9 cellular contexts compared by ENCODE assay signal in the genomic region with DNA sequence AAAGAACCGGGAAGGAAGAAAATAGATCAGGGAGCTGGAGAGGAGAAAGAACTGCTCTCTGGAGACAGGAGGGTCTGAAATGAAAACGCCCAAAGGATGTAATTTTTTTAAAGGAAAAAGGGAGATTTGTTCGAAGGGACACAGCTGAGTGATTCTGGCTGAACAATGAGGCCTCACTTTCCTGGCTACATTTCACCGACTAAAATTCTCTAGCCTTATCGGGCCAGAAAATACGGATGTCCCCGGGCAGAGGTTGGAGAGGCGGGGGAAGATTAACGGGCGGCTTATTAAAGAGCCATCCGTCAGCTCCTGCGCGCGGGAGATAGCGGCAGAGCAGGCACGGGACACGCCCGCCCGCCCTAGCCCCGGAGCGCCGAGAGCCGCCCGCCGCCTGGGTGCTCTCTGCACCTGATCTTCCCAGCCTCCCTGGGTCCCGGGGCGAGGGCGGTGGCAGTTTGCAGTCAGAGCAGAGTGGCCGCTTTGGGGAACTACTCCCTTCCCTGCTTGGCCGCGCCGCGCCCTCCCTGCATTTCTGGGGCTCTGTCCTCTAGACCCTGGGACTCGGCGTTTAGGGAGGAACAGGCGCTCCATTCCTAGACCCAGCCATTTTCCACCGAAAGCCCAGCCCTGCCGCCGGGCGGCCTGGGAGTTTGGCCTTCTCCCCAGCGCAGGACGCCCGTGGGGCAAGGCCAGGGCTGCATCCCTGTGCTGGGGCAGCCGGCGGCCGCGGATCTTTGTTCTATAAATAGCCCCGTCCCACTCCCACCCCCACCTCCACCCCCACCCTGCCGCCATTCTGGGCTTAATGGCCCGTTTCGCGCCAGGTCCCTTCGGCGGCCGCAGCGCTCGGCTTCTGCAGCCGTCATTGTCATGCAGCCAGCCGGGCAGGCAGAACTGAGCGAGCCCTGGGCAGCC. TPM values are rescaled to one million over a fixed set of nuclear protein-coding genes. Genes with fewer than 3 reads are reported as not detected.
DNase-seq lines count a peak whose midpoint lies in the region; ATAC-seq and TF ChIP-seq lines count a peak whose summit lies in the region.
"Had no signal": no experiment of that assay in that cellular context is flagged by ENCODE, and none has a peak within 500 bp of the region (broad histone marks: within the 10 kb centered on the region; RNA-seq: fewer than 3 reads in every experiment).

No MANE protein-coding gene starts in this region.

- TF ChIP-seq CTCF in cardiac muscle cell (IDR thresholded peaks at IDR 0.05; ENCODE audit: low read depth, low read length) (no peak), parathyroid adenoma (IDR thresholded peaks at IDR 0.05) (no peak)

- H3K27me3 ChIP-seq in CD8-positive, alpha-beta memory T cell (ENCODE audit: insufficient read depth, low read length, poor library complexity, severe bottlenecking): peaks cover 49% of the 10 kb centered on the region
- peaks cover 95% of the 10 kb centered on the region for H3K27me3 ChIP-seq in cardiac muscle cell
- no peaks in the 10 kb centered on the region for H3K27me3 ChIP-seq in parathyroid adenoma (ENCODE audit: control insufficient read depth, insufficient read depth, low read length)

- peaks cover 41 to 54% (median 49%) of the 10 kb centered on the region in 3 donors for H3K4me1 Mint-ChIP-seq in CD8-positive, alpha-beta memory T cell
- peaks cover 35% of the 10 kb centered on the region for H3K4me1 Mint-ChIP-seq in T-helper 17 cell

- ATAC-seq in T-helper 17 cell (no peak), GM21515 (IDR thresholded peaks at IDR 0.05; ENCODE audit: unreplicated experiment) (no peak), GM21447 (IDR thresholded peaks at IDR 0.05; ENCODE audit: unreplicated experiment) (no peak)

- no peaks in the 10 kb centered on the region for H3K9me3 ChIP-seq in CD8-positive, alpha-beta memory T cell (ENCODE audit: low read length)
- H3K9me3 ChIP-seq in T-helper 17 cell (ENCODE audit: control insufficient read depth, low read length, poor library complexity, severe bottlenecking): no peaks in the 10 kb centered on the region
- no peaks in the 10 kb centered on the region for H3K9me3 ChIP-seq in cardiac muscle cell (ENCODE audit: low read depth)
- H3K9me3 ChIP-seq in parathyroid adenoma (ENCODE audit: control insufficient read depth, low read length): no peaks in the 10 kb centered on the region

- peaks cover 6% of the 10 kb centered on the region for H3K79me2 ChIP-seq in parathyroid adenoma

- no peak for DNase-seq in CD8-positive, alpha-beta memory T cell
- DNase-seq in T-helper 17 cell: no peak
- no peak for DNase-seq in cardiac muscle cell (ENCODE audit: low read depth in 1 of 2, low spot score in 1 of 2)
- no peak for DNase-seq in superior temporal gyrus (ENCODE audit: extremely low spot score)
- DNase-seq in GM19238 (ENCODE audit: insufficient read length, low spot score): no peak

- no peak overlapping the region for H2AFZ ChIP-seq in parathyroid adenoma

- H3K27me3 Mint-ChIP-seq in CD8-positive, alpha-beta memory T cell: peaks cover 77 to 81% of the 10 kb centered on the region in 2 donors
- H3K27me3 Mint-ChIP-seq in T-helper 17 cell: peaks cover 91% of the 10 kb centered on the region

- H3K4me1 ChIP-seq in CD8-positive, alpha-beta memory T cell (ENCODE audit: insufficient read depth, low read length): peaks cover 50% of the 10 kb centered on the region
- H3K4me1 ChIP-seq in cardiac muscle cell (ENCODE audit: low read depth): no peaks in the 10 kb centered on the region
- peaks cover 5% of the 10 kb centered on the region for H3K4me1 ChIP-seq in parathyroid adenoma

- H3K36me3 ChIP-seq in CD8-positive, alpha-beta memory T cell (ENCODE audit: insufficient read depth, low read length): no peaks in the 10 kb centered on the region
- H3K36me3 ChIP-seq in cardiac muscle cell (no peaks in the 10 kb centered on the region), parathyroid adenoma (ENCODE audit: control insufficient read depth, insufficient read depth, low read length) (no peaks in the 10 kb centered on the region)

- POLR2A ChIA-PET in CD8-positive, alpha-beta memory T cell (lab: Charles Lee): no interaction called here

- H3K27ac Mint-ChIP-seq in CD8-positive, alpha-beta memory T cell: peak overlapping the region in 1 of 8 donors; percentile 68
- H3K27ac Mint-ChIP-seq in T-helper 17 cell: peak overlapping the region; percentile 80

- peak overlapping the region; percentile 81 for H3K4me2 ChIP-seq in parathyroid adenoma (ENCODE audit: low read length)

- H3K27ac ChIP-seq in CD8-positive, alpha-beta memory T cell (ENCODE audit: low read depth, low read length): no peak overlapping the region
- H3K27ac ChIP-seq in cardiac muscle cell (no peak overlapping the region), parathyroid adenoma (no peak overlapping the region)

- no peaks in the 10 kb centered on the region for H3K36me3 Mint-ChIP-seq in CD8-positive, alpha-beta memory T cell
- H3K36me3 Mint-ChIP-seq in T-helper 17 cell (ENCODE audit: low read depth): peaks cover 13% of the 10 kb centered on the region

- H3K9ac ChIP-seq in parathyroid adenoma: no peak overlapping the region

- peak overlapping the region; percentile 44 to 88 (median 81) for H3K4me3 Mint-ChIP-seq in CD8-positive, alpha-beta memory T cell
- H3K4me3 Mint-ChIP-seq in T-helper 17 cell: peak overlapping the region; percentile 84

- H3K4me3 ChIP-seq in CD8-positive, alpha-beta memory T cell (ENCODE audit: low read length): no peak overlapping the region
- H3K4me3 ChIP-seq in cardiac muscle cell: peak overlapping the region; percentile 11
- peak overlapping the region; percentile 91 for H3K4me3 ChIP-seq in parathyroid adenoma (ENCODE audit: low read depth, low read length)

- H3K9me3 Mint-ChIP-seq in CD8-positive, alpha-beta memory T cell: peaks cover 0 to 8% (median 0%) of the 10 kb centered on the region in 5 donors

- CTCF ChIA-PET in CD8-positive, alpha-beta memory T cell (lab: Charles Lee): interaction anchor here (0.9 to 3.7 kb wide), 6 partner anchors 11 to 453 kb away, joined by 3 to 21 read pairs (median 4); no protein-coding TSS in a partner anchor

RNA-seq across cellular contexts. Expression of gene GAD1, which starts 6.5 kb away (rescaled TPM):
- 1 to 10 TPM in 1 of 2 experiments, under 1 TPM in 1; 0.55 to 1.0 TPM for total RNA-seq in CD8-positive, alpha-beta memory T cell
- polyA plus RNA-seq in CD8-positive, alpha-beta memory T cell: not detected
- total RNA-seq in T-helper 17 cell: not detected
- 0.11 and 0.12 TPM in 2 replicates for total RNA-seq in cardiac muscle cell
- polyA plus RNA-seq in cardiac muscle cell: 0.39 TPM in 1 of 2 replicates, not detected in the other

RNA-seq across cellular contexts. Expression of gene ERICH2, which starts 53.0 kb away (rescaled TPM):
- total RNA-seq in CD8-positive, alpha-beta memory T cell: not detected
- not detected for polyA plus RNA-seq in CD8-positive, alpha-beta memory T cell
- not detected for total RNA-seq in T-helper 17 cell
- 1.0 and 1.5 TPM in 2 replicates for total RNA-seq in cardiac muscle cell
- 2.9 and 6.2 TPM in 2 replicates for polyA plus RNA-seq in cardiac muscle cell
- total RNA-seq: activated CD8-positive, alpha-beta memory T cell treated with anti-CD3 and anti-CD28 coated beads for 36 hours had no signal
